In genomic region chr11:67700141-67700540, GRCh38 we compare ENCODE assay signal across 17 cellular contexts. TPM values are rescaled to one million over a fixed set of nuclear protein-coding genes. Genes with fewer than 3 reads are reported as not detected.
DNase-seq lines count a peak whose midpoint lies in the region; ATAC-seq and TF ChIP-seq lines count a peak whose summit lies in the region.
"Had no signal": no experiment of that assay in that cellular context is flagged by ENCODE, and none has a peak within 500 bp of the region (broad histone marks: within the 10 kb centered on the region; RNA-seq: fewer than 3 reads in every experiment).

No MANE protein-coding gene starts in this region.

- BruUV-seq in A673 (replicated peaks; lab: Mats Ljungman, UMichigan), result no TSS peak

- POLR2A ChIA-PET in A673 (lab: Charles Lee; ENCODE audit: low non-redundant PET), result no interaction called here
- POLR2A ChIA-PET in WTC11 (lab: Charles Lee), result no interaction called here

- H3K4me3 ChIP-seq in A673 (ENCODE audit: low read depth, low read length, poor library complexity, severe bottlenecking) (no peak overlapping the region), heart left ventricle (no peak overlapping the region)

- H3K9me3 Mint-ChIP-seq in WTC11, result peaks cover 38% of the 10 kb centered on the region
- H3K9me3 Mint-ChIP-seq in neural crest cell, result peaks cover 6% of the 10 kb centered on the region
- H3K9me3 Mint-ChIP-seq in HFFc6, result peaks cover 15% of the 10 kb centered on the region

- H3K27ac Mint-ChIP-seq in WTC11 (no peak overlapping the region), neural crest cell (ENCODE audit: unreplicated experiment) (peak overlapping the region; percentile 17), HFFc6 (no peak overlapping the region)

- 0 out of 2 replicates have a peak, but pooled peaks have one; percentile 12 for TF ChIP-seq RAD21 in Ishikawa (IDR thresholded peaks at IDR 0.05; ENCODE audit: low read depth)

- no peak overlapping the region for H3K4me3 Mint-ChIP-seq in WTC11
- H3K4me3 Mint-ChIP-seq in neural crest cell, result no peak overlapping the region
- no peak overlapping the region for H3K4me3 Mint-ChIP-seq in HFFc6

- TF ChIP-seq POLR2A in heart left ventricle (IDR thresholded peaks at IDR 0.05), result no peak

- H3K36me3 Mint-ChIP-seq in WTC11 (peaks cover 16% of the 10 kb centered on the region), neural crest cell (ENCODE audit: low read depth) (no peaks in the 10 kb centered on the region), HFFc6 (ENCODE audit: low read depth) (peaks cover 10% of the 10 kb centered on the region)

- peaks cover 13% of the 10 kb centered on the region for H3K27me3 Mint-ChIP-seq in WTC11 (ENCODE audit: low read depth)
- peaks cover 15% of the 10 kb centered on the region for H3K27me3 Mint-ChIP-seq in neural crest cell (ENCODE audit: low read depth)
- H3K27me3 Mint-ChIP-seq in HFFc6 (ENCODE audit: insufficient read depth), result peaks cover 45% of the 10 kb centered on the region

- H3K27me3 ChIP-seq in A673 (replicated peaks; ENCODE audit: insufficient read depth, low read depth, low read length, poor library complexity), result no peaks in the 10 kb centered on the region
- peaks cover 0 to 11% (median 0%) of the 10 kb centered on the region in 9 donors for H3K27me3 ChIP-seq in heart left ventricle

- H3K36me3 ChIP-seq in A673 (ENCODE audit: insufficient read depth, low read length, poor library complexity, severe bottlenecking), result no peaks in the 10 kb centered on the region
- no peaks in the 10 kb centered on the region for H3K36me3 ChIP-seq in heart left ventricle

- no peak overlapping the region for H3K27ac ChIP-seq in A673 (ENCODE audit: low read depth, low read length, poor library complexity, severe bottlenecking)
- no peak overlapping the region for H3K27ac ChIP-seq in heart left ventricle
- H3K27ac ChIP-seq: KMS-11, RWPE1 had no signal

- TF ChIP-seq EP300 in Ishikawa (IDR thresholded peaks at IDR 0.05; ENCODE audit: borderline replicate concordance), result no peak

- CTCF ChIA-PET in A673 (lab: Charles Lee), result no interaction called here
- CTCF ChIA-PET in WTC11 (lab: Charles Lee), result interaction anchor here (0.6 to 2.7 kb wide), 15 partner anchors 9 to 86 kb away, joined by 3 to 17 read pairs (median 4); partner anchors contain the start of genes ACY3 and NUDT8

- H3K9me3 ChIP-seq in A673 (ENCODE audit: low read depth, low read length, poor library complexity, severe bottlenecking) (no peaks in the 10 kb centered on the region), heart left ventricle (no peaks in the 10 kb centered on the region)

- peaks cover 19% of the 10 kb centered on the region for H3K4me1 Mint-ChIP-seq in WTC11
- H3K4me1 Mint-ChIP-seq in neural crest cell, result no peaks in the 10 kb centered on the region
- peaks cover 45% of the 10 kb centered on the region for H3K4me1 Mint-ChIP-seq in HFFc6 (ENCODE audit: low read depth)

- H3K4me1 ChIP-seq in A673 (ENCODE audit: insufficient read depth, low read length, poor library complexity, severe bottlenecking) (no peaks in the 10 kb centered on the region), heart left ventricle (no peaks in the 10 kb centered on the region)
- H3K4me1 ChIP-seq: Caco-2 had no signal

- intact Hi-C loops in A673 (cut with micrococcal nuclease; ENCODE audit: unreplicated experiment) (no loop called here), heart left ventricle (cut with DNase I) (no loop called here)

- no peak for DNase-seq in A673 (ENCODE audit: low spot score)
- DNase-seq in WTC11 (ENCODE audit: low spot score), result peak; percentile 38
- DNase-seq in neural crest cell (ENCODE audit: low read depth, low spot score), result no peak
- no peak for DNase-seq in HFFc6
- no peak for DNase-seq in heart left ventricle
- DNase-seq in stimulated activated CD8-positive, alpha-beta memory T cell treated with anti-CD3 and anti-CD28 coated beads, Interleukin-4, amount 100 ng/mL, for 48 hours, result no peak
- DNase-seq: ACHN, AML-193, NCI-H1436 treated with DMSO at 0.1 percent for 48 hours, NCI-H345, NCI-H526 treated with DMSO at 0.1 percent for 48 hours had no signal

- TF ChIP-seq CTCF in A673 (conservative IDR thresholded peaks at IDR 0.05; ENCODE audit: low read depth, low read length), result 0 out of 2 replicates have a peak, but pooled peaks have one; percentile 16
- TF ChIP-seq CTCF in WTC11 (IDR thresholded peaks at IDR 0.05), result no peak
- TF ChIP-seq CTCF in neural crest cell (conservative IDR thresholded peaks at IDR 0.05), result no peak
- no peak for TF ChIP-seq CTCF in HFFc6 (IDR thresholded peaks at IDR 0.05)
- TF ChIP-seq CTCF in heart left ventricle (IDR thresholded peaks at IDR 0.05), result no peak

- 63 to 81% (median 67%) methylated on average over 10 of the region's 10 CpGs for WGBS in heart left ventricle, 4 donors

- ATAC-seq in WTC11 (0 out of 2 replicates have a peak, but pooled peaks have one; percentile 16), heart left ventricle (no peak)
- ATAC-seq: HCT116 had no signal

TF ChIP-seq in Ishikawa, 13 proteins besides CTCF, POLR2A, EP300 and RAD21 (continues in another document):
- no peak for TF ChIP-seq EGR1 (IDR thresholded peaks at IDR 0.05)
- TF ChIP-seq NFIC (IDR thresholded peaks at IDR 0.05), result no peak
- TF ChIP-seq, protein P1, sequence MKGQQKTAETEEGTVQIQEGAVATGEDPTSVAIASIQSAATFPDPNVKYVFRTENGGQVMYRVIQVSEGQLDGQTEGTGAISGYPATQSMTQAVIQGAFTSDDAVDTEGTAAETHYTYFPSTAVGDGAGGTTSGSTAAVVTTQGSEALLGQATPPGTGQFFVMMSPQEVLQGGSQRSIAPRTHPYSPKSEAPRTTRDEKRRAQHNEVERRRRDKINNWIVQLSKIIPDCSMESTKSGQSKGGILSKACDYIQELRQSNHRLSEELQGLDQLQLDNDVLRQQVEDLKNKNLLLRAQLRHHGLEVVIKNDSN (IDR thresholded peaks at IDR 0.05), result no peak

TF ChIP-seq in WTC11, 78 proteins besides CTCF, POLR2A, EP300 and RAD21 (continues in another document):
- TF ChIP-seq IRF2 (CRISPR knock-in tag; IDR thresholded peaks at IDR 0.05; ENCODE audit: borderline replicate concordance, low read depth), result no peak
- no peak for TF ChIP-seq FOXP4 (CRISPR knock-in tag; IDR thresholded peaks at IDR 0.05)
- TF ChIP-seq ATF3 (CRISPR knock-in tag; conservative IDR thresholded peaks at IDR 0.05), result no peak
- TF ChIP-seq KAT7 (CRISPR knock-in tag; IDR thresholded peaks at IDR 0.05; ENCODE audit: borderline replicate concordance), result no peak
- TF ChIP-seq ZNF281 (CRISPR knock-in tag; IDR thresholded peaks at IDR 0.05), result no peak
- TF ChIP-seq CBFB (CRISPR knock-in tag; IDR thresholded peaks at IDR 0.05; ENCODE audit: low read depth), result no peak
- no peak for TF ChIP-seq ZNF121 (CRISPR knock-in tag; IDR thresholded peaks at IDR 0.05)
- no peak for TF ChIP-seq TEAD4 (CRISPR knock-in tag; IDR thresholded peaks at IDR 0.05)

RNA-seq across cellular contexts. Expression of gene ALDH3B2, which starts 25.7 kb away (rescaled TPM):
- total RNA-seq in A673 (2021) (not detected in 2 replicates), WTC11 (2021) (0.13 to 0.30 TPM (median 0.30 TPM) in 3 replicates), neural crest cell (not detected in 2 replicates), heart left ventricle (not detected)
- not detected for total RNA-seq in HFFc6 (2021; fragmentation: NEBNext Ultra II Directional; extraction: Animal tissue kit (Norgen Biotek cat#: 25700))
- polyA plus RNA-seq in heart left ventricle, result not detected
- total RNA-seq: M059J had no signal

RNA-seq across cellular contexts. Expression of gene ACY3, which starts 49.6 kb away (rescaled TPM):
- total RNA-seq in A673 (2021) (not detected in 2 replicates), WTC11 (2021) (0.27 TPM in 1 of 3 replicates, not detected in the others), neural crest cell (not detected in 2 replicates), heart left ventricle (not detected)
- not detected for total RNA-seq in HFFc6 (2021; fragmentation: NEBNext Ultra II Directional; extraction: Animal tissue kit (Norgen Biotek cat#: 25700))
- not detected for polyA plus RNA-seq in heart left ventricle
